Comparison of ENCODE assay signal across 8 cellular contexts in the genomic region with DNA sequence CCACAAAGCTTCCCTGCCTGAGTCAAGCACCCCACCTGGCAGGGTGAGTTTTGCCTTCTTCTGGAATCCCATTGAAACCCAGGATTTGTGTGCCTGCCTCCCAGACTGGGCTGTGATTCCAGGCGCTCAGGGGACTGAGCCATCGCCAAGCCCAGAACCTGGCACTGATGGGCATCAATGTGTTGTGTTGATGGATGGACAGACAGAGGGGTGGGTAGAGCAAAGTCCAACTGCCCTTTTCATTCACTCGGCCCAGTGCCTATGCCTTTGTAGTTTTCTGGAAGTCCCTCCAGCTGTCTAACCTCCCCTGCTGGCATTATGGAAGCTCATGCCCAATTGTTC.
A peak's percentile ranks its signal among the peaks of the same experiment; 100 is the strongest.
DNase-seq lines count a peak whose midpoint lies in the region; ATAC-seq and TF ChIP-seq lines count a peak whose summit lies in the region.

No MANE protein-coding gene starts in this region.

- peak overlapping the region; percentile 56 for H3K9ac ChIP-seq in ES-I3 (ENCODE audit: low read depth, low read length)

- in situ Hi-C loops in gastrocnemius medialis (cut with MboI; ENCODE audit: low sequenced_read_pairs in 4 of 4) = no loop called here

- H3K36me3 ChIP-seq in ES-I3 (ENCODE audit: insufficient read depth, low read length) = no peaks in the 10 kb centered on the region
- no peaks in the 10 kb centered on the region for H3K36me3 ChIP-seq in gastrocnemius medialis

- TF ChIP-seq POLR2A in gastrocnemius medialis (IDR thresholded peaks at IDR 0.05) = no peak

- H3K9me3 ChIP-seq in ES-I3 (ENCODE audit: control insufficient read depth, insufficient read depth, low read length) (no peaks in the 10 kb centered on the region), gastrocnemius medialis (no peaks in the 10 kb centered on the region)

- H3K4me3 ChIP-seq in WI38 (ENCODE audit: low read depth, low read length) (peak overlapping the region; percentile 65), iPS-11a (ENCODE audit: low read depth, low read length) (peak overlapping the region; percentile 54), gastrocnemius medialis (peak overlapping the region; percentile 53 to 64 (median 56))

- intact Hi-C loops in gastrocnemius medialis (cut with DNase I; ENCODE audit: low total_unique reads) = no loop called here

- TF ChIP-seq CTCF in WI38 (IDR thresholded peaks at IDR 0.05; ENCODE audit: low read depth, low read length) = no peak
- TF ChIP-seq CTCF in gastrocnemius medialis (IDR thresholded peaks at IDR 0.05 in 4 of 5, conservative IDR thresholded peaks at IDR 0.05 in 1 of 5) = no peak
- no peak for TF ChIP-seq CTCF in GM20000 (IDR thresholded peaks at IDR 0.05; ENCODE audit: extremely low read depth, missing control alignments)

- ATAC-seq in gastrocnemius medialis (no peak), GM21360 (IDR thresholded peaks at IDR 0.05; ENCODE audit: unreplicated experiment) (no peak)

- no peaks in the 10 kb centered on the region for H3K27me3 ChIP-seq in gastrocnemius medialis

- DNase-seq in gastrocnemius medialis (no peak), GM20000 (ENCODE audit: low spot score) (no peak), DMS79 (lab: John Stamatoyannopoulos, UW) (no peak), NCI-H1436 treated with DMSO at 0.1 percent for 48 hours (lab: John Stamatoyannopoulos, UW) (no peak)

- H3K27ac ChIP-seq in gastrocnemius medialis = peak overlapping the region; percentile 84 to 96 (median 92)

- H3K4me1 ChIP-seq in ES-I3 (ENCODE audit: insufficient read depth, low read length) (peaks cover 21% of the 10 kb centered on the region), gastrocnemius medialis (peaks cover 11 to 31% of the 10 kb centered on the region in 2 donors)
